Comparison of ENCODE assay signal across 8 cellular contexts in genomic region chr1:205344010-205344808, GRCh38. TPM values are rescaled to one million over a fixed set of nuclear protein-coding genes. Genes with fewer than 3 reads are reported as not detected.
DNase-seq lines count a peak whose midpoint lies in the region; ATAC-seq and TF ChIP-seq lines count a peak whose summit lies in the region.

No MANE protein-coding gene starts in this region.

- TF ChIP-seq EP300 in sigmoid colon (IDR thresholded peaks at IDR 0.05) = no peak

- peaks cover 0 to 15% (median 13%) of the 10 kb centered on the region in 4 donors for H3K4me1 ChIP-seq in sigmoid colon

- H3K36me3 Mint-ChIP-seq in activated naive CD4-positive, alpha-beta T cell treated with anti-CD3 and anti-CD28 coated beads for 36 hours (ENCODE audit: low read depth) = no peaks in the 10 kb centered on the region
- no peaks in the 10 kb centered on the region for H3K36me3 Mint-ChIP-seq in HFFc6 (ENCODE audit: low read depth)

- H3K36me3 ChIP-seq in sigmoid colon = no peaks in the 10 kb centered on the region

- no peak overlapping the region for H3K27ac Mint-ChIP-seq in activated naive CD4-positive, alpha-beta T cell treated with anti-CD3 and anti-CD28 coated beads for 36 hours
- no peak overlapping the region for H3K27ac Mint-ChIP-seq in HFFc6

- peak overlapping the region in 3 of 4 donors; percentile 24 to 41 (median 36) for H3K4me3 ChIP-seq in sigmoid colon

- CTCF ChIA-PET in activated naive CD4-positive, alpha-beta T cell treated with anti-CD3 and anti-CD28 coated beads for 36 hours (lab: Charles Lee) = interaction anchor here (1.3 to 1.7 kb wide), 3 partner anchors 8 to 71 kb away, joined by 3 to 5 read pairs (median 4); no protein-coding TSS in a partner anchor

- no peaks in the 10 kb centered on the region for H3K9me3 Mint-ChIP-seq in activated naive CD4-positive, alpha-beta T cell treated with anti-CD3 and anti-CD28 coated beads for 36 hours
- no peaks in the 10 kb centered on the region for H3K9me3 Mint-ChIP-seq in HFFc6

- peaks cover 15 to 53% (median 22%) of the 10 kb centered on the region in 3 donors for H3K27me3 ChIP-seq in sigmoid colon

- intact Hi-C loops in activated naive CD4-positive, alpha-beta T cell treated with anti-CD3 and anti-CD28 coated beads for 36 hours (cut with micrococcal nuclease) = no loop called here
- intact Hi-C loops in left ventricle myocardium superior (cut with micrococcal nuclease) = no loop called here
- intact Hi-C loops in sigmoid colon (cut with DNase I) = no loop called here

- no peak for TF ChIP-seq POLR2A in sigmoid colon (IDR thresholded peaks at IDR 0.05)

- no peak for TF ChIP-seq CTCF in sigmoid colon (IDR thresholded peaks at IDR 0.05)
- no peak for TF ChIP-seq CTCF in HFFc6 (IDR thresholded peaks at IDR 0.05)

- H3K27ac ChIP-seq in sigmoid colon = no peak overlapping the region

- DNase-seq in COLO668 (lab: John Stamatoyannopoulos, UW; ENCODE audit: unreplicated experiment) = peak; percentile 79
- DNase-seq in NCI-H82 (lab: John Stamatoyannopoulos, UW) = peak; percentile 77
- peak; percentile 79 for DNase-seq in activated naive CD4-positive, alpha-beta T cell treated with anti-CD3 and anti-CD28 coated beads for 36 hours
- DNase-seq in left ventricle myocardium superior = peak; percentile 40
- DNase-seq in sigmoid colon = no peak
- no peak for DNase-seq in HFFc6

- peaks cover 35% of the 10 kb centered on the region for H3K27me3 Mint-ChIP-seq in activated naive CD4-positive, alpha-beta T cell treated with anti-CD3 and anti-CD28 coated beads for 36 hours (ENCODE audit: low read depth)
- peaks cover 56% of the 10 kb centered on the region for H3K27me3 Mint-ChIP-seq in HFFc6 (ENCODE audit: insufficient read depth)

- ATAC-seq in left ventricle myocardium superior (peak; percentile 56), HG02884 (IDR thresholded peaks at IDR 0.05; ENCODE audit: unreplicated experiment) (no peak), HG02885 (IDR thresholded peaks at IDR 0.05; ENCODE audit: poor library complexity, unreplicated experiment) (no peak)

- H3K9me3 ChIP-seq in sigmoid colon = no peaks in the 10 kb centered on the region

- peak overlapping the region; percentile 34 for H3K4me3 Mint-ChIP-seq in activated naive CD4-positive, alpha-beta T cell treated with anti-CD3 and anti-CD28 coated beads for 36 hours
- H3K4me3 Mint-ChIP-seq in HFFc6 = no peak overlapping the region

- peaks cover 8% of the 10 kb centered on the region for H3K4me1 Mint-ChIP-seq in activated naive CD4-positive, alpha-beta T cell treated with anti-CD3 and anti-CD28 coated beads for 36 hours (ENCODE audit: low read depth)
- no peaks in the 10 kb centered on the region for H3K4me1 Mint-ChIP-seq in HFFc6 (ENCODE audit: low read depth)

- WGBS in sigmoid colon, 2 donors = 3 to 6% methylated on average over 63 of the region's 63 CpGs

RNA-seq across cellular contexts. Expression of gene KLHDC8A, which starts 12.5 kb away (rescaled TPM):
- total RNA-seq in activated naive CD4-positive, alpha-beta T cell treated with anti-CD3 and anti-CD28 coated beads for 36 hours = not detected
- total RNA-seq in left ventricle myocardium superior (not detected), sigmoid colon (1 to 10 TPM in 3 of 4 donors, under 1 TPM in 1; 0.95 to 1.7 (median 1.5) TPM)
- 1 to 10 TPM in 1 of 3 donors, under 1 TPM in 1, not detected in 1; 0.69 to 1.1 TPM for polyA plus RNA-seq in sigmoid colon
- total RNA-seq in HFFc6 (2021; fragmentation: NEBNext Ultra II Directional; extraction: Animal tissue kit (Norgen Biotek cat#: 25700)) = not detected

RNA-seq across cellular contexts. Expression of gene NUAK2, which starts 22.7 kb away (rescaled TPM):
- 10 to 100 TPM; 11.2 to 12.2 TPM for total RNA-seq in activated naive CD4-positive, alpha-beta T cell treated with anti-CD3 and anti-CD28 coated beads for 36 hours
- 1.5 TPM for total RNA-seq in left ventricle myocardium superior
- total RNA-seq in sigmoid colon = 1 to 10 TPM in 1 of 4 donors, under 1 TPM in 3; 0.28 to 1.5 (median 0.69) TPM
- 10 to 100 TPM; 13.9 to 15.0 (median 14.3) TPM for polyA plus RNA-seq in sigmoid colon
- total RNA-seq in HFFc6 (2021; fragmentation: NEBNext Ultra II Directional; extraction: Animal tissue kit (Norgen Biotek cat#: 25700)) = 1 to 10 TPM; 6.3 to 8.2 (median 7.3) TPM

Comparison
In these comparisons a context has a peak if more than half of its experiments do, and no peak if none do; other contexts are left out.
1. DNase-seq: peak in COLO668 (single experiment), NCI-H82 (single experiment), activated naive CD4-positive, alpha-beta T cell treated with anti-CD3 and anti-CD28 coated beads for 36 hours (single experiment) and left ventricle myocardium superior (single experiment); none in sigmoid colon (single experiment) and HFFc6 (single experiment).